35 cellular contexts compared by ENCODE assay signal in genomic region chrX:768596-768995, GRCh38.
"Had no signal": no experiment of that assay in that cellular context is flagged by ENCODE, and none has a peak within 500 bp of the region (broad histone marks: within the 10 kb centered on the region; RNA-seq: fewer than 3 reads in every experiment).

No MANE protein-coding gene starts in this region.

- H3K4me3 ChIP-seq: adrenal gland, body of pancreas, breast epithelium, K562, Peyer's patch had no signal

- H3K27me3 ChIP-seq: adrenal gland, body of pancreas, Peyer's patch had no signal

- H3K27me3 Mint-ChIP-seq: activated B cell treated with CpG ODN at 0.5 μM for 24 hours; activated CD4-positive, alpha-beta memory T cell treated with anti-CD3 and anti-CD28 coated beads, Interleukin-2, amount 10 ng/mL, durations not matched to agents 7 days and 5 days had no signal

- H3K36me3 ChIP-seq: adrenal gland, breast epithelium, Peyer's patch had no signal

- H3K27ac Mint-ChIP-seq: activated B cell treated with CpG ODN at 0.5 μM for 24 hours; activated CD4-positive, alpha-beta memory T cell treated with anti-CD3 and anti-CD28 coated beads, Interleukin-2, amount 10 ng/mL, durations not matched to agents 7 days and 5 days; activated naive CD4-positive, alpha-beta T cell treated with anti-CD3 and anti-CD28 coated beads for 36 hours; activated naive CD4-positive, alpha-beta T cell treated with anti-CD3 and anti-CD28 coated beads, Interleukin-2, amount 50 U/mL, for 72 hours; activated T-cell treated with anti-CD3 and anti-CD28 coated beads, Interleukin-2, amount 50 U/mL, for 24 hours; activated T-helper 2 cell treated with anti-CD3 and anti-CD28 coated beads, Interferon-gamma antibody, Interleukin-2, Interleukin-4, amounts not matched to agents 10 μg/mL and 5 μg/mL and 100 μg/mL, durations not matched to agents 14 hours and 24 hours and 36 hours had no signal

- H3K4me1 Mint-ChIP-seq: activated B cell treated with CpG ODN at 0.5 μM for 24 hours; activated CD4-positive, alpha-beta memory T cell treated with anti-CD3 and anti-CD28 coated beads, Interleukin-2, amount 10 ng/mL, durations not matched to agents 7 days and 5 days had no signal

- H3K27ac ChIP-seq: adrenal gland, body of pancreas, breast epithelium, Peyer's patch, VCaP had no signal

- H3K9me3 ChIP-seq: adrenal gland, body of pancreas, Peyer's patch had no signal

- H3K4me3 Mint-ChIP-seq: activated B cell treated with CpG ODN at 0.5 μM for 24 hours; activated CD4-positive, alpha-beta memory T cell treated with anti-CD3 and anti-CD28 coated beads, Interleukin-2, amount 10 ng/mL, durations not matched to agents 7 days and 5 days; activated naive CD4-positive, alpha-beta T cell treated with anti-CD3 and anti-CD28 coated beads for 36 hours; activated T-cell treated with anti-CD3 and anti-CD28 coated beads, Interleukin-2, amount 50 U/mL, for 24 hours had no signal

- DNase-seq: activated B cell treated with CpG ODN at 0.5 μM for 24 hours; activated CD4-positive, alpha-beta memory T cell treated with anti-CD3 and anti-CD28 coated beads, Interleukin-2, amount 10 ng/mL, durations not matched to agents 7 days and 5 days; activated CD4-positive, alpha-beta T cell treated with anti-CD3 and anti-CD28 coated beads for 4 hours; activated CD4-positive, alpha-beta T cell treated with anti-CD3 and anti-CD28 coated beads, Interleukin-2, amount 50 U/mL, for 1 hour; activated CD4-positive, CD25-positive, alpha-beta regulatory T cell treated with anti-CD3 and anti-CD28 coated beads, Interleukin-2, amount 50 U/mL, for 72 hours; activated CD8-positive, alpha-beta memory T cell treated with anti-CD3 and anti-CD28 coated beads for 24 hours; activated gamma-delta T cell; activated naive CD4-positive, alpha-beta T cell treated with anti-CD3 and anti-CD28 coated beads for 36 hours; activated T-cell treated with anti-CD3 and anti-CD28 coated beads, Interleukin-2, amount 50 U/mL, for 24 hours; body of pancreas; caudate nucleus; cerebellar nuclear complex; NCI-H1105; NCI-H1436; NCI-H1694; NCI-H1930; NCI-H510A; NCI-H526; NCI-H748 treated with DMSO at 0.1 percent for 48 hours; NK-92 treated with Interleukin-12 subunit alpha and Interleukin-12 subunit beta, amount 100 ng/mL, for 24 hours; PC-3; Peyer's patch; RPMI8226; SW 1271; T-helper 1 cell; T-helper 2 cell; T-helper 9 cell had no signal

- H3K36me3 Mint-ChIP-seq: activated naive CD4-positive, alpha-beta T cell treated with anti-CD3 and anti-CD28 coated beads, Interleukin-2, amount 50 U/mL, for 72 hours had no signal

- H3K4me1 ChIP-seq: adrenal gland, body of pancreas, breast epithelium, Peyer's patch had no signal

- ATAC-seq: activated naive CD4-positive, alpha-beta T cell treated with anti-CD3 and anti-CD28 coated beads, Interleukin-2, amount 50 U/mL, for 72 hours; body of pancreas; K562; PC-3; Right ventricle myocardium inferior had no signal

- FAIRE-seq: astrocyte, K562 had no signal
